24 cellular contexts compared by ENCODE assay signal in genomic region chr9:21998026-21998425, GRCh38. TPM values are rescaled to one million over a fixed set of nuclear protein-coding genes. Genes with fewer than 3 reads are reported as not detected.
"Had no signal": no experiment of that assay in that cellular context is flagged by ENCODE, and none has a peak within 500 bp of the region (broad histone marks: within the 10 kb centered on the region; RNA-seq: fewer than 3 reads in every experiment).

No MANE protein-coding gene starts in this region.

- DNase-seq: activated CD4-positive, alpha-beta memory T cell treated with anti-CD3 and anti-CD28 coated beads for 36 hours; activated CD4-positive, alpha-beta T cell treated with anti-CD3 and anti-CD28 coated beads, Interleukin-2, amount 10 ng/mL, durations not matched to agents 7 days and 5 days; activated CD4-positive, CD25-positive, alpha-beta regulatory T cell; activated CD8-positive, alpha-beta memory T cell treated with anti-CD3 and anti-CD28 coated beads for 24 hours; activated gamma-delta T cell treated with Interleukin-2 at 50 U/mL for 16 hours; activated naive CD4-positive, alpha-beta T cell treated with anti-CD3 and anti-CD28 coated beads, Interleukin-2, amount 10 ng/mL, durations not matched to agents 7 days and 5 days; activated naive CD8-positive, alpha-beta T cell treated with anti-CD3 and anti-CD28 coated beads for 36 hours; activated T-cell treated with anti-CD3 and anti-CD28 coated beads for 4 hours; activated T-cell treated with anti-CD3 and anti-CD28 coated beads, Interleukin-2, amount 50 U/mL, for 48 hours; cerebellar nuclear complex; MG63; MV-4-11; NCI-H1105; NCI-H146; NCI-H187 treated with DMSO at 0.1 percent for 48 hours; NCI-H2081 treated with DMSO at 0.1 percent for 48 hours; NCI-H446; NCI-H524; SIG-M5; SK-N-SH; T-helper 1 cell had no signal

- H3K4me2 ChIP-seq: SK-N-SH had no signal

- H3K4me1 Mint-ChIP-seq: activated T-helper 17 cell treated with anti-CD3 and anti-CD28 coated beads, Interleukin-2, amount 50 U/mL, for 72 hours had no signal

- H3K36me3 ChIP-seq: MG63 had no signal

- H3K27ac ChIP-seq: VCaP had no signal

- ATAC-seq: activated T-helper 17 cell treated with anti-CD3 and anti-CD28 coated beads, Interleukin-2, amount 50 U/mL, for 72 hours had no signal

- H3K4me3 Mint-ChIP-seq: activated CD4-positive, alpha-beta memory T cell treated with anti-CD3 and anti-CD28 coated beads for 36 hours; activated CD4-positive, alpha-beta T cell treated with anti-CD3 and anti-CD28 coated beads, Interleukin-2, amount 10 ng/mL, durations not matched to agents 7 days and 5 days; activated naive CD4-positive, alpha-beta T cell treated with anti-CD3 and anti-CD28 coated beads, Interleukin-2, amount 10 ng/mL, durations not matched to agents 7 days and 5 days; activated naive CD8-positive, alpha-beta T cell treated with anti-CD3 and anti-CD28 coated beads for 36 hours; activated T-helper 17 cell treated with anti-CD3 and anti-CD28 coated beads, Interleukin-2, amount 50 U/mL, for 72 hours had no signal

- H3K9ac ChIP-seq: SK-N-SH had no signal

- H3K27me3 ChIP-seq: MG63 had no signal

- H3K9me3 ChIP-seq: MG63, SK-N-SH had no signal

- H3K4me3 ChIP-seq: MG63 had no signal

- H3K27ac Mint-ChIP-seq: activated CD4-positive, alpha-beta memory T cell treated with anti-CD3 and anti-CD28 coated beads for 36 hours; activated CD4-positive, alpha-beta T cell treated with anti-CD3 and anti-CD28 coated beads, Interleukin-2, amount 10 ng/mL, durations not matched to agents 7 days and 5 days; activated naive CD4-positive, alpha-beta T cell treated with anti-CD3 and anti-CD28 coated beads, Interleukin-2, amount 10 ng/mL, durations not matched to agents 7 days and 5 days; activated naive CD8-positive, alpha-beta T cell treated with anti-CD3 and anti-CD28 coated beads for 36 hours; activated T-helper 17 cell treated with anti-CD3 and anti-CD28 coated beads, Interleukin-2, amount 50 U/mL, for 72 hours had no signal

- H3K9me2 ChIP-seq: SK-N-SH had no signal

- H3K9me3 Mint-ChIP-seq: activated CD4-positive, alpha-beta memory T cell treated with anti-CD3 and anti-CD28 coated beads for 36 hours; activated CD4-positive, alpha-beta T cell treated with anti-CD3 and anti-CD28 coated beads, Interleukin-2, amount 10 ng/mL, durations not matched to agents 7 days and 5 days; activated naive CD4-positive, alpha-beta T cell treated with anti-CD3 and anti-CD28 coated beads, Interleukin-2, amount 10 ng/mL, durations not matched to agents 7 days and 5 days; activated T-helper 17 cell treated with anti-CD3 and anti-CD28 coated beads, Interleukin-2, amount 50 U/mL, for 72 hours had no signal

- H3K36me3 Mint-ChIP-seq: activated CD4-positive, alpha-beta memory T cell treated with anti-CD3 and anti-CD28 coated beads for 36 hours had no signal

RNA-seq across cellular contexts. Expression of gene CDKN2B-AS1, which starts 3.4 kb away (rescaled TPM):
- total RNA-seq: cardiac septum had no signal

RNA-seq across cellular contexts. Expression of gene CDKN2B, which starts 11.1 kb away (rescaled TPM):
- total RNA-seq: activated naive CD8-positive, alpha-beta T cell treated with anti-CD3 and anti-CD28 coated beads for 36 hours had no signal
